1 cellular context compared by ENCODE assay signal in genomic region chr4:55729306-55730142, GRCh38.
TF ChIP-seq lines count a peak whose summit lies in the region.

No MANE protein-coding gene starts in this region.

TF ChIP-seq in K562, 482 proteins besides CTCF, POLR2A, EP300 and RAD21 (continued from another document and continues in another):
- TF ChIP-seq, protein P1, sequence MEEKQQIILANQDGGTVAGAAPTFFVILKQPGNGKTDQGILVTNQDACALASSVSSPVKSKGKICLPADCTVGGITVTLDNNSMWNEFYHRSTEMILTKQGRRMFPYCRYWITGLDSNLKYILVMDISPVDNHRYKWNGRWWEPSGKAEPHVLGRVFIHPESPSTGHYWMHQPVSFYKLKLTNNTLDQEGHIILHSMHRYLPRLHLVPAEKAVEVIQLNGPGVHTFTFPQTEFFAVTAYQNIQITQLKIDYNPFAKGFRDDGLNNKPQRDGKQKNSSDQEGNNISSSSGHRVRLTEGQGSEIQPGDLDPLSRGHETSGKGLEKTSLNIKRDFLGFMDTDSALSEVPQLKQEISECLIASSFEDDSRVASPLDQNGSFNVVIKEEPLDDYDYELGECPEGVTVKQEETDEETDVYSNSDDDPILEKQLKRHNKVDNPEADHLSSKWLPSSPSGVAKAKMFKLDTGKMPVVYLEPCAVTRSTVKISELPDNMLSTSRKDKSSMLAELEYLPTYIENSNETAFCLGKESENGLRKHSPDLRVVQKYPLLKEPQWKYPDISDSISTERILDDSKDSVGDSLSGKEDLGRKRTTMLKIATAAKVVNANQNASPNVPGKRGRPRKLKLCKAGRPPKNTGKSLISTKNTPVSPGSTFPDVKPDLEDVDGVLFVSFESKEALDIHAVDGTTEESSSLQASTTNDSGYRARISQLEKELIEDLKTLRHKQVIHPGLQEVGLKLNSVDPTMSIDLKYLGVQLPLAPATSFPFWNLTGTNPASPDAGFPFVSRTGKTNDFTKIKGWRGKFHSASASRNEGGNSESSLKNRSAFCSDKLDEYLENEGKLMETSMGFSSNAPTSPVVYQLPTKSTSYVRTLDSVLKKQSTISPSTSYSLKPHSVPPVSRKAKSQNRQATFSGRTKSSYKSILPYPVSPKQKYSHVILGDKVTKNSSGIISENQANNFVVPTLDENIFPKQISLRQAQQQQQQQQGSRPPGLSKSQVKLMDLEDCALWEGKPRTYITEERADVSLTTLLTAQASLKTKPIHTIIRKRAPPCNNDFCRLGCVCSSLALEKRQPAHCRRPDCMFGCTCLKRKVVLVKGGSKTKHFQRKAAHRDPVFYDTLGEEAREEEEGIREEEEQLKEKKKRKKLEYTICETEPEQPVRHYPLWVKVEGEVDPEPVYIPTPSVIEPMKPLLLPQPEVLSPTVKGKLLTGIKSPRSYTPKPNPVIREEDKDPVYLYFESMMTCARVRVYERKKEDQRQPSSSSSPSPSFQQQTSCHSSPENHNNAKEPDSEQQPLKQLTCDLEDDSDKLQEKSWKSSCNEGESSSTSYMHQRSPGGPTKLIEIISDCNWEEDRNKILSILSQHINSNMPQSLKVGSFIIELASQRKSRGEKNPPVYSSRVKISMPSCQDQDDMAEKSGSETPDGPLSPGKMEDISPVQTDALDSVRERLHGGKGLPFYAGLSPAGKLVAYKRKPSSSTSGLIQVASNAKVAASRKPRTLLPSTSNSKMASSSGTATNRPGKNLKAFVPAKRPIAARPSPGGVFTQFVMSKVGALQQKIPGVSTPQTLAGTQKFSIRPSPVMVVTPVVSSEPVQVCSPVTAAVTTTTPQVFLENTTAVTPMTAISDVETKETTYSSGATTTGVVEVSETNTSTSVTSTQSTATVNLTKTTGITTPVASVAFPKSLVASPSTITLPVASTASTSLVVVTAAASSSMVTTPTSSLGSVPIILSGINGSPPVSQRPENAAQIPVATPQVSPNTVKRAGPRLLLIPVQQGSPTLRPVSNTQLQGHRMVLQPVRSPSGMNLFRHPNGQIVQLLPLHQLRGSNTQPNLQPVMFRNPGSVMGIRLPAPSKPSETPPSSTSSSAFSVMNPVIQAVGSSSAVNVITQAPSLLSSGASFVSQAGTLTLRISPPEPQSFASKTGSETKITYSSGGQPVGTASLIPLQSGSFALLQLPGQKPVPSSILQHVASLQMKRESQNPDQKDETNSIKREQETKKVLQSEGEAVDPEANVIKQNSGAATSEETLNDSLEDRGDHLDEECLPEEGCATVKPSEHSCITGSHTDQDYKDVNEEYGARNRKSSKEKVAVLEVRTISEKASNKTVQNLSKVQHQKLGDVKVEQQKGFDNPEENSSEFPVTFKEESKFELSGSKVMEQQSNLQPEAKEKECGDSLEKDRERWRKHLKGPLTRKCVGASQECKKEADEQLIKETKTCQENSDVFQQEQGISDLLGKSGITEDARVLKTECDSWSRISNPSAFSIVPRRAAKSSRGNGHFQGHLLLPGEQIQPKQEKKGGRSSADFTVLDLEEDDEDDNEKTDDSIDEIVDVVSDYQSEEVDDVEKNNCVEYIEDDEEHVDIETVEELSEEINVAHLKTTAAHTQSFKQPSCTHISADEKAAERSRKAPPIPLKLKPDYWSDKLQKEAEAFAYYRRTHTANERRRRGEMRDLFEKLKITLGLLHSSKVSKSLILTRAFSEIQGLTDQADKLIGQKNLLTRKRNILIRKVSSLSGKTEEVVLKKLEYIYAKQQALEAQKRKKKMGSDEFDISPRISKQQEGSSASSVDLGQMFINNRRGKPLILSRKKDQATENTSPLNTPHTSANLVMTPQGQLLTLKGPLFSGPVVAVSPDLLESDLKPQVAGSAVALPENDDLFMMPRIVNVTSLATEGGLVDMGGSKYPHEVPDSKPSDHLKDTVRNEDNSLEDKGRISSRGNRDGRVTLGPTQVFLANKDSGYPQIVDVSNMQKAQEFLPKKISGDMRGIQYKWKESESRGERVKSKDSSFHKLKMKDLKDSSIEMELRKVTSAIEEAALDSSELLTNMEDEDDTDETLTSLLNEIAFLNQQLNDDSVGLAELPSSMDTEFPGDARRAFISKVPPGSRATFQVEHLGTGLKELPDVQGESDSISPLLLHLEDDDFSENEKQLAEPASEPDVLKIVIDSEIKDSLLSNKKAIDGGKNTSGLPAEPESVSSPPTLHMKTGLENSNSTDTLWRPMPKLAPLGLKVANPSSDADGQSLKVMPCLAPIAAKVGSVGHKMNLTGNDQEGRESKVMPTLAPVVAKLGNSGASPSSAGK (IDR thresholded peaks at IDR 0.05): no peak
- TF ChIP-seq SRSF9 (IDR thresholded peaks at IDR 0.05; ENCODE audit: borderline replicate concordance, low read depth, low read length) (no peak), MAX (CRISPR knock-in tag; IDR thresholded peaks at IDR 0.05) (no peak), HMG20B (CRISPR knock-in tag; IDR thresholded peaks at IDR 0.05) (no peak), ZNF232 (CRISPR knock-in tag; IDR thresholded peaks at IDR 0.05) (no peak), NUFIP1 (IDR thresholded peaks at IDR 0.05; ENCODE audit: partially characterized antibody) (no peak), MEF2A (IDR thresholded peaks at IDR 0.05; ENCODE audit: control insufficient read depth, low read depth, low read length) (0 out of 2 replicates have a peak, but pooled peaks have one; percentile 22), TAF9B (IDR thresholded peaks at IDR 0.05; ENCODE audit: partially characterized antibody) (peak; percentile 28), ZNF507 (tag; conservative IDR thresholded peaks at IDR 0.05) (no peak), ZNF766 (CRISPR knock-in tag; conservative IDR thresholded peaks at IDR 0.05) (peak; percentile 99), MTF1 (CRISPR knock-in tag; IDR thresholded peaks at IDR 0.05; ENCODE audit: borderline replicate concordance) (no peak), YY1 (IDR thresholded peaks at IDR 0.05; ENCODE audit: borderline replicate concordance in 1 of 3, control insufficient read depth in 1 of 3, extremely low read depth in 1 of 3, insufficient read depth in 3 of 3, insufficient read length in 1 of 3, insufficient replicate concordance in 2 of 3, low read depth in 1 of 3, low read length in 2 of 3) (no peak), ZNF639 (CRISPR knock-in tag; conservative IDR thresholded peaks at IDR 0.05 in 1 of 2, IDR thresholded peaks at IDR 0.05 in 1 of 2) (no peak; a peak in 1 of 4 replicates), STAT5B (CRISPR knock-in tag; IDR thresholded peaks at IDR 0.05) (no peak), HOXB6 (CRISPR knock-in tag; IDR thresholded peaks at IDR 0.05; ENCODE audit: borderline replicate concordance) (no peak), STAG1 (CRISPR knock-in tag; IDR thresholded peaks at IDR 0.05; ENCODE audit: borderline replicate concordance) (no peak), C11orf30 (IDR thresholded peaks at IDR 0.05; ENCODE audit: low read depth) (peak; percentile 59), KDM1A (IDR thresholded peaks at IDR 0.05) (peak; percentile 57 to 71; a peak in 3 of 4 replicates), EGR1 (conservative IDR thresholded peaks at IDR 0.05) (no peak), PURB (CRISPR knock-in tag; IDR thresholded peaks at IDR 0.05; ENCODE audit: low read depth) (no peak), ARID2 (IDR thresholded peaks at IDR 0.05) (no peak), E2F6 (IDR thresholded peaks at IDR 0.05; ENCODE audit: borderline replicate concordance in 1 of 2, extremely low read depth in 1 of 2, insufficient read depth in 1 of 2, insufficient read length in 1 of 2, low read depth in 1 of 2, low read length in 1 of 2, poor library complexity in 1 of 2, severe bottlenecking in 1 of 2) (no peak), MNT (conservative IDR thresholded peaks at IDR 0.05) (no peak; a peak in 2 of 4 replicates), ZZZ3 (IDR thresholded peaks at IDR 0.05) (no peak)
- TF ChIP-seq, protein P2, sequence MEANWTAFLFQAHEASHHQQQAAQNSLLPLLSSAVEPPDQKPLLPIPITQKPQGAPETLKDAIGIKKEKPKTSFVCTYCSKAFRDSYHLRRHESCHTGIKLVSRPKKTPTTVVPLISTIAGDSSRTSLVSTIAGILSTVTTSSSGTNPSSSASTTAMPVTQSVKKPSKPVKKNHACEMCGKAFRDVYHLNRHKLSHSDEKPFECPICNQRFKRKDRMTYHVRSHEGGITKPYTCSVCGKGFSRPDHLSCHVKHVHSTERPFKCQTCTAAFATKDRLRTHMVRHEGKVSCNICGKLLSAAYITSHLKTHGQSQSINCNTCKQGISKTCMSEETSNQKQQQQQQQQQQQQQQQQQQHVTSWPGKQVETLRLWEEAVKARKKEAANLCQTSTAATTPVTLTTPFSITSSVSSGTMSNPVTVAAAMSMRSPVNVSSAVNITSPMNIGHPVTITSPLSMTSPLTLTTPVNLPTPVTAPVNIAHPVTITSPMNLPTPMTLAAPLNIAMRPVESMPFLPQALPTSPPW (CRISPR knock-in tag; IDR thresholded peaks at IDR 0.05): peak; percentile 82
- TF ChIP-seq, protein P3, sequence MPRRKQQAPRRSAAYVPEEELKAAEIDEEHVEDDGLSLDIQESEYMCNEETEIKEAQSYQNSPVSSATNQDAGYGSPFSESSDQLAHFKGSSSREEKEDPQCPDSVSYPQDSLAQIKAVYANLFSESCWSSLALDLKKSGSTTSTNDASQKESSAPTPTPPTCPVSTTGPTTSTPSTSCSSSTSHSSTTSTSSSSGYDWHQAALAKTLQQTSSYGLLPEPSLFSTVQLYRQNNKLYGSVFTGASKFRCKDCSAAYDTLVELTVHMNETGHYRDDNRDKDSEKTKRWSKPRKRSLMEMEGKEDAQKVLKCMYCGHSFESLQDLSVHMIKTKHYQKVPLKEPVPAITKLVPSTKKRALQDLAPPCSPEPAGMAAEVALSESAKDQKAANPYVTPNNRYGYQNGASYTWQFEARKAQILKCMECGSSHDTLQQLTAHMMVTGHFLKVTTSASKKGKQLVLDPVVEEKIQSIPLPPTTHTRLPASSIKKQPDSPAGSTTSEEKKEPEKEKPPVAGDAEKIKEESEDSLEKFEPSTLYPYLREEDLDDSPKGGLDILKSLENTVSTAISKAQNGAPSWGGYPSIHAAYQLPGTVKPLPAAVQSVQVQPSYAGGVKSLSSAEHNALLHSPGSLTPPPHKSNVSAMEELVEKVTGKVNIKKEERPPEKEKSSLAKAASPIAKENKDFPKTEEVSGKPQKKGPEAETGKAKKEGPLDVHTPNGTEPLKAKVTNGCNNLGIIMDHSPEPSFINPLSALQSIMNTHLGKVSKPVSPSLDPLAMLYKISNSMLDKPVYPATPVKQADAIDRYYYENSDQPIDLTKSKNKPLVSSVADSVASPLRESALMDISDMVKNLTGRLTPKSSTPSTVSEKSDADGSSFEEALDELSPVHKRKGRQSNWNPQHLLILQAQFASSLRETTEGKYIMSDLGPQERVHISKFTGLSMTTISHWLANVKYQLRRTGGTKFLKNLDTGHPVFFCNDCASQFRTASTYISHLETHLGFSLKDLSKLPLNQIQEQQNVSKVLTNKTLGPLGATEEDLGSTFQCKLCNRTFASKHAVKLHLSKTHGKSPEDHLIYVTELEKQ (CRISPR knock-in tag; IDR thresholded peaks at IDR 0.05): no peak
- TF ChIP-seq, protein P4, sequence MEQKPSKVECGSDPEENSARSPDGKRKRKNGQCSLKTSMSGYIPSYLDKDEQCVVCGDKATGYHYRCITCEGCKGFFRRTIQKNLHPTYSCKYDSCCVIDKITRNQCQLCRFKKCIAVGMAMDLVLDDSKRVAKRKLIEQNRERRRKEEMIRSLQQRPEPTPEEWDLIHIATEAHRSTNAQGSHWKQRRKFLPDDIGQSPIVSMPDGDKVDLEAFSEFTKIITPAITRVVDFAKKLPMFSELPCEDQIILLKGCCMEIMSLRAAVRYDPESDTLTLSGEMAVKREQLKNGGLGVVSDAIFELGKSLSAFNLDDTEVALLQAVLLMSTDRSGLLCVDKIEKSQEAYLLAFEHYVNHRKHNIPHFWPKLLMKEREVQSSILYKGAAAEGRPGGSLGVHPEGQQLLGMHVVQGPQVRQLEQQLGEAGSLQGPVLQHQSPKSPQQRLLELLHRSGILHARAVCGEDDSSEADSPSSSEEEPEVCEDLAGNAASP (IDR thresholded peaks at IDR 0.05): peak; percentile 51; the same call in 1 of the 2 replicates
